Comparison of ENCODE assay signal across 7 cellular contexts in genomic region chr15:40845511-40846284, GRCh38. TPM values are rescaled to one million over a fixed set of nuclear protein-coding genes. Genes with fewer than 3 reads are reported as not detected.
DNase-seq lines count a peak whose midpoint lies in the region; ATAC-seq and TF ChIP-seq lines count a peak whose summit lies in the region.
"Had no signal": no experiment of that assay in that cellular context is flagged by ENCODE, and none has a peak within 500 bp of the region (broad histone marks: within the 10 kb centered on the region; RNA-seq: fewer than 3 reads in every experiment).

No MANE protein-coding gene starts in this region.

- no peaks in the 10 kb centered on the region for H3K9me3 Mint-ChIP-seq in memory B cell

- H3K36me3 ChIP-seq in Peyer's patch = peaks cover 0 to 9% (median 0%) of the 10 kb centered on the region in 3 donors

- ATAC-seq in memory B cell (ENCODE audit: low read depth) = no peak
- ATAC-seq in GM21526 (IDR thresholded peaks at IDR 0.05; ENCODE audit: low FRiP score, unreplicated experiment) = no peak

- peaks cover 28% of the 10 kb centered on the region for H3K4me1 Mint-ChIP-seq in memory B cell

- H3K27ac Mint-ChIP-seq in memory B cell = no peak overlapping the region

- H3K9me3 ChIP-seq in Peyer's patch = no peaks in the 10 kb centered on the region

- peaks cover 0 to 25% (median 14%) of the 10 kb centered on the region in 4 donors for H3K4me1 ChIP-seq in Peyer's patch

- H3K4me3 ChIP-seq in Peyer's patch = peak overlapping the region in 3 of 4 donors; percentile 60 to 73 (median 69)

- H3K27ac ChIP-seq in Peyer's patch = peak overlapping the region in 3 of 4 donors; percentile 83 to 94 (median 92)

- TF ChIP-seq POLR2A in Peyer's patch (IDR thresholded peaks at IDR 0.05) = peak; percentile 71 to 83

- peak; percentile 95 for DNase-seq in DMS53 (lab: John Stamatoyannopoulos, UW)
- DNase-seq in Peyer's patch = peak in 2 of 3 donors; percentile 82 to 87
- no peak for DNase-seq in memory B cell (ENCODE audit: low spot score in 2 of 2)
- DNase-seq in activated effector memory CD4-positive, alpha-beta T cell treated with anti-CD3 and anti-CD28 coated beads, Interleukin-2, amount 50 U/mL, for 16 hours = no peak
- DNase-seq in NCI-H1694 (lab: John Stamatoyannopoulos, UW) = no peak

- no peaks in the 10 kb centered on the region for H3K27me3 Mint-ChIP-seq in memory B cell

- peaks cover 3% of the 10 kb centered on the region for H3K36me3 Mint-ChIP-seq in memory B cell

- TF ChIP-seq CTCF in Peyer's patch (IDR thresholded peaks at IDR 0.05) = no peak

- peak overlapping the region; percentile 43 for H3K4me3 Mint-ChIP-seq in memory B cell

- H3K27me3 ChIP-seq in Peyer's patch = no peaks in the 10 kb centered on the region

RNA-seq across cellular contexts. Expression of gene SPINT1, which starts 1.9 kb away (rescaled TPM):
- 100 to 1,000 TPM; 103 to 991 (median 784) TPM for total RNA-seq in Peyer's patch

RNA-seq across cellular contexts. Expression of gene PPP1R14D, which starts 17.2 kb away (rescaled TPM):
- 100 to 1,000 TPM in 2 of 4 donors, 10 to 100 TPM in 2; 42.9 to 217 (median 148) TPM for total RNA-seq in Peyer's patch
- total RNA-seq: T-helper 1 cell treated with Interleukin-12 subunit alpha and Interleukin-12 subunit beta and Interleukin-4 antibody, amounts not matched to agents 30 ng/mL and 1 ng/mL, for 36 hours had no signal

RNA-seq across cellular contexts. Expression of gene RHOV, which starts 28.3 kb away (rescaled TPM):
- 1 to 10 TPM in 1 of 4 donors, under 1 TPM in 2, not detected in 1; 0.67 to 1.6 (median 0.88) TPM for total RNA-seq in Peyer's patch

RNA-seq across cellular contexts. Expression of gene DNAJC17, which starts 38.4 kb away (rescaled TPM):
- total RNA-seq in Peyer's patch = 10 to 100 TPM; 26.9 to 37.1 (median 32.9) TPM

RNA-seq across cellular contexts. Expression of gene ZFYVE19, which starts 38.8 kb away (rescaled TPM):
- total RNA-seq in Peyer's patch = 100 to 1,000 TPM in 1 of 4 donors, 10 to 100 TPM in 3; 56.9 to 110 (median 79.9) TPM

Comparison
In these comparisons a context has a peak if more than half of its experiments do, and no peak if none do; other contexts are left out.
1. DNase-seq: peak in DMS53 (single experiment) and Peyer's patch (2 of 3); none in memory B cell (0 of 2), activated effector memory CD4-positive, alpha-beta T cell treated with anti-CD3 and anti-CD28 coated beads, Interleukin-2, amount 50 U/mL, for 16 hours (single experiment) and NCI-H1694 (single experiment).